Comparison of ENCODE assay signal across 8 cellular contexts in genomic region chr19:52963229-52963760, GRCh38. TPM values are rescaled to one million over a fixed set of nuclear protein-coding genes. Genes with fewer than 3 reads are reported as not detected.
A peak's percentile ranks its signal among the peaks of the same experiment; 100 is the strongest.
DNase-seq lines count a peak whose midpoint lies in the region; FAIRE-seq and TF ChIP-seq lines count a peak whose summit lies in the region.

No MANE protein-coding gene starts in this region.

- TF ChIP-seq CTCF in BE2C (IDR thresholded peaks at IDR 0.05; ENCODE audit: low read depth, low read length) (no peak), astrocyte of the cerebellum (IDR thresholded peaks at IDR 0.05; ENCODE audit: low read depth, low read length, missing control alignments) (no peak)

- in situ Hi-C loops in astrocyte of the cerebellum (cut with HindIII; ENCODE audit: low sequenced_read_pairs) = no loop called here

- FAIRE-seq in GM19239 (lab: Jason Lieb, UNC) = peak; percentile 40

- H3K27ac Mint-ChIP-seq in IgD-negative memory B cell = peak overlapping the region; percentile 54 to 96 (median 88)

- peaks cover 8 to 24% (median 12%) of the 10 kb centered on the region in 3 donors for H3K9me3 Mint-ChIP-seq in IgD-negative memory B cell

- H3K27me3 ChIP-seq in BE2C = no peaks in the 10 kb centered on the region
- no peaks in the 10 kb centered on the region for H3K27me3 ChIP-seq in iPS-20b (ENCODE audit: insufficient read depth, low read length)

- peak overlapping the region; percentile 84 for H3K4me3 ChIP-seq in BE2C (ENCODE audit: low read depth, low read length)
- H3K4me3 ChIP-seq in astrocyte of the cerebellum (ENCODE audit: low read depth, low read length) = peak overlapping the region; percentile 75
- peak overlapping the region; percentile 96 for H3K4me3 ChIP-seq in iPS-20b (ENCODE audit: low read length)

- no peaks in the 10 kb centered on the region for H3K9me3 ChIP-seq in BE2C
- peaks cover 6% of the 10 kb centered on the region; the same call in 1 of the 2 replicates for H3K9me3 ChIP-seq in iPS-20b (ENCODE audit: insufficient read depth, low read depth, low read length)

- peaks cover 7% of the 10 kb centered on the region for H3K36me3 Mint-ChIP-seq in IgD-negative memory B cell

- peak overlapping the region; percentile 77; the same call in 1 of the 2 replicates for H3K9ac ChIP-seq in iPS-20b (ENCODE audit: low read depth, low read length)

- H3K4me3 Mint-ChIP-seq in IgD-negative memory B cell = peak overlapping the region; percentile 92 to 99 (median 94)

- H3K36me3 ChIP-seq in BE2C = no peaks in the 10 kb centered on the region
- peaks cover 4% of the 10 kb centered on the region; the same call in 1 of the 2 replicates for H3K36me3 ChIP-seq in iPS-20b (ENCODE audit: insufficient read depth, low read depth, low read length)

- H3K27me3 Mint-ChIP-seq in IgD-negative memory B cell = no peaks in the 10 kb centered on the region

- H3K4me1 Mint-ChIP-seq in IgD-negative memory B cell = peaks cover 11 to 27% (median 20%) of the 10 kb centered on the region in 3 donors

- H3K4me1 ChIP-seq in BE2C (no peaks in the 10 kb centered on the region), iPS-20b (ENCODE audit: insufficient read depth, low read length) (no peaks in the 10 kb centered on the region; the same call in 1 of the 2 replicates)

- DNase-seq in BE2C (peak; percentile 11), GM19239 (ENCODE audit: insufficient read length, low spot score) (no peak), astrocyte of the cerebellum (ENCODE audit: low read depth) (no peak), NOMO-1 treated with DMSO at 0.1 percent for 48 hours (lab: John Stamatoyannopoulos, UW; ENCODE audit: unreplicated experiment) (no peak), HK-2 (ENCODE audit: unreplicated experiment) (no peak)
- DNase-seq in stimulated activated CD4-positive, alpha-beta T cell treated with anti-CD3 and anti-CD28 coated beads, Interleukin-2, amount 100 ng/mL, for 24 hours = peak; percentile 18 to 25

- H3K27ac ChIP-seq in iPS-20b (ENCODE audit: low read length) = peak overlapping the region; percentile 23

RNA-seq across cellular contexts. Expression of gene ZNF816, which starts 0.6 kb away (rescaled TPM):
- 3.6 TPM for polyA plus RNA-seq in BE2C (2012; ENCODE audit: insufficient read depth, insufficient read length, low read depth)
- 9.2 TPM for polyA plus RNA-seq in IgD-negative memory B cell

RNA-seq across cellular contexts. Expression of gene ZNF888, which starts 40.1 kb away (rescaled TPM):
- 0.46 TPM for polyA plus RNA-seq in BE2C (2012; ENCODE audit: insufficient read depth, insufficient read length, low read depth)
- 2.1 TPM for polyA plus RNA-seq in IgD-negative memory B cell

RNA-seq across cellular contexts. Expression of gene ERVV-1, which starts 50.4 kb away (rescaled TPM):
- polyA plus RNA-seq in BE2C (2012; ENCODE audit: insufficient read depth, insufficient read length, low read depth) = not detected
- polyA plus RNA-seq in IgD-negative memory B cell = 0.21 TPM

Comparison
In these comparisons a context has a peak if more than half of its experiments do, and no peak if none do; other contexts are left out.
1. DNase-seq: peak in BE2C (single experiment) and stimulated activated CD4-positive, alpha-beta T cell treated with anti-CD3 and anti-CD28 coated beads, Interleukin-2, amount 100 ng/mL, for 24 hours (2 of 2); none in GM19239 (single experiment), astrocyte of the cerebellum (single experiment), NOMO-1 treated with DMSO at 0.1 percent for 48 hours (single experiment) and HK-2 (single experiment).
2. Peak in every context shown above with its lines, with median percentiles within 50 percentile points of each other: H3K4me3 ChIP-seq.